ENCODE assay signal across 16 cellular contexts in the genomic region with DNA sequence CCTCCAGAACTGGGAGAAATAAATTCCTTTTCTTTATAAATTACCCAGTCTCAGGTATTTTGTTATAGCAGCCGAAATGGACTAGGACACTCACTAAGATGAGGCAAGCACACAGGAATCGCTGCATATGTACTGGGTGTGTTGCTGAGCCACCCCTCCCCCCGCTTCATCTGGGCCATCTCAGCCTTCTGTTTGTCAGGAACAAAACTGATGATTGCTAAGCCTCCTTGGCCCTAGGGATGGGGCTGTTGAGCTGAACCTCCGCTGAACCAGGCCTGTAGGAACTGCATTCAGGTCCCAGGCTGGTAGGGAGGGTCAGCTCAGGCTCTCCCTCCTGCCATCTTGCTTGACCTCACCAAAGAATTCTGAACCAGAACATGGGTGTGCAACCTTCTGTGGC.
DNase-seq lines count a peak whose midpoint lies in the region; ATAC-seq and TF ChIP-seq lines count a peak whose summit lies in the region.
"Had no signal": no experiment of that assay in that cellular context is flagged by ENCODE, and none has a peak within 500 bp of the region (broad histone marks: within the 10 kb centered on the region; RNA-seq: fewer than 3 reads in every experiment).

No MANE protein-coding gene starts in this region.

- H3K4me3 ChIP-seq in DND-41 (ENCODE audit: low read depth in 1 of 2, low read length in 2 of 2), result no peak overlapping the region
- 0 out of 2 replicates have a peak overlapping the region, but pooled peaks have one; percentile 66 for H3K4me3 ChIP-seq in OCI-LY3 (ENCODE audit: low read length)
- H3K4me3 ChIP-seq: gastrocnemius medialis, thoracic aorta had no signal

- TF ChIP-seq CTCF in DND-41 (IDR thresholded peaks at IDR 0.05; ENCODE audit: borderline replicate concordance, extremely low read depth, low read length, poor library complexity, severe bottlenecking) (peak; percentile 23), OCI-LY3 (IDR thresholded peaks at IDR 0.05; ENCODE audit: low read depth, low read length) (no peak)

- H4K20me1 ChIP-seq in DND-41 (ENCODE audit: insufficient read depth, low read length) (no peaks in the 10 kb centered on the region), OCI-LY3 (ENCODE audit: insufficient read depth, low read length) (no peaks in the 10 kb centered on the region)

- H3K4me1 ChIP-seq in DND-41 (ENCODE audit: insufficient read depth, low read length) (peaks cover 62% of the 10 kb centered on the region), OCI-LY3 (ENCODE audit: low read length) (peaks cover 31% of the 10 kb centered on the region)

- H3K27ac ChIP-seq in DND-41 (ENCODE audit: low read length) (no peak overlapping the region), OCI-LY3 (ENCODE audit: low read length) (no peak overlapping the region), caudate nucleus (ENCODE audit: low read depth, low read length) (no peak overlapping the region)
- H3K27ac ChIP-seq: thoracic aorta had no signal

- H3K9me3 ChIP-seq in DND-41 (ENCODE audit: insufficient read depth, low read length, severe bottlenecking), result no peaks in the 10 kb centered on the region
- H3K9me3 ChIP-seq in OCI-LY3 (ENCODE audit: insufficient read depth, low read length), result no peaks in the 10 kb centered on the region
- H3K9me3 ChIP-seq: gastrocnemius medialis, thoracic aorta had no signal

- no peak for ATAC-seq in DND-41 (ENCODE audit: insufficient read depth, low read depth)
- ATAC-seq: natural killer cell had no signal

- H3K9ac ChIP-seq in DND-41 (ENCODE audit: low read depth, low read length) (no peak overlapping the region), OCI-LY3 (ENCODE audit: low read length) (no peak overlapping the region)

- H2AFZ ChIP-seq in DND-41 (ENCODE audit: low read depth, low read length) (no peak overlapping the region), OCI-LY3 (ENCODE audit: low read depth, low read length) (no peak overlapping the region)

- H3K4me2 ChIP-seq in DND-41 (ENCODE audit: insufficient read depth, low read length) (no peak overlapping the region), OCI-LY3 (ENCODE audit: low read length) (peak overlapping the region; percentile 85)

- H3K79me2 ChIP-seq in DND-41 (ENCODE audit: insufficient read depth, low read length) (no peaks in the 10 kb centered on the region), OCI-LY3 (ENCODE audit: low read length) (no peaks in the 10 kb centered on the region)

- H3K27me3 ChIP-seq in DND-41 (ENCODE audit: insufficient read depth, low read length, poor library complexity), result no peaks in the 10 kb centered on the region
- peaks cover 48% of the 10 kb centered on the region for H3K27me3 ChIP-seq in OCI-LY3 (ENCODE audit: low read depth, low read length)
- H3K27me3 ChIP-seq: gastrocnemius medialis had no signal

- H3K36me3 ChIP-seq in DND-41 (ENCODE audit: insufficient read depth, low read length) (no peaks in the 10 kb centered on the region), OCI-LY3 (replicated peaks; ENCODE audit: low read depth, low read length) (no peaks in the 10 kb centered on the region)
- H3K36me3 ChIP-seq: gastrocnemius medialis, thoracic aorta had no signal

- peak; percentile 40 to 51 for DNase-seq in NCI-H524 (lab: John Stamatoyannopoulos, UW)
- DNase-seq in NCI-H524 treated with DMSO at 0.1 percent for 48 hours (lab: John Stamatoyannopoulos, UW), result no peak
- no peak for DNase-seq in DND-41
- DNase-seq in cerebellar cortex (ENCODE audit: low spot score), result peak; percentile 7
- DNase-seq in caudate nucleus (lab: John Stamatoyannopoulos, UW), result no peak
- no peak for DNase-seq in NCI-H526 (lab: John Stamatoyannopoulos, UW)
- no peak for DNase-seq in NCI-H446 treated with DMSO at 0.1 percent for 48 hours (lab: John Stamatoyannopoulos, UW)
- DNase-seq: CD8-positive, alpha-beta T cell; gastrocnemius medialis; HFFc6; natural killer cell; NCI-H1417 treated with DMSO at 0.1 percent for 48 hours; stimulated activated CD4-positive, alpha-beta T cell treated with anti-CD3 and anti-CD28 coated beads, Interleukin-2, amount 100 ng/mL, for 24 hours; T-helper 9 cell had no signal

Comparison
In these comparisons a context has a peak if more than half of its experiments do, and no peak if none do; other contexts are left out.
1. DNase-seq: peak in NCI-H524 (2 of 2) and cerebellar cortex (single experiment); none in NCI-H524 treated with DMSO at 0.1 percent for 48 hours (single experiment), DND-41 (single experiment), caudate nucleus (0 of 61), NCI-H526 (0 of 2) and NCI-H446 treated with DMSO at 0.1 percent for 48 hours (single experiment).